In genomic region chr10:48335788-48336187, GRCh38 we compare ENCODE assay signal across 26 cellular contexts.
"Had no signal": no experiment of that assay in that cellular context is flagged by ENCODE, and none has a peak within 500 bp of the region (broad histone marks: within the 10 kb centered on the region; RNA-seq: fewer than 3 reads in every experiment).

No MANE protein-coding gene starts in this region.

- H3K4me3 ChIP-seq: colonic mucosa, coronary artery, dorsolateral prefrontal cortex, esophagus muscularis mucosa, esophagus squamous epithelium, gastrocnemius medialis, gastroesophageal sphincter, heart left ventricle, heart right ventricle had no signal

- DNase-seq: colonic mucosa; cortex of kidney; dermis blood vessel endothelial cell; dorsolateral prefrontal cortex; effector CD4-positive, alpha-beta T cell; effector CD8-positive, alpha-beta T cell; effector memory CD4-positive, alpha-beta T cell; effector memory CD8-positive, alpha-beta T cell; endodermal cell; erythroblast; esophagus squamous epithelium; foreskin fibroblast; foreskin keratinocyte; foreskin melanocyte; gastrocnemius medialis; glutamatergic neuron; head of caudate nucleus; heart left ventricle; heart right ventricle had no signal

- FAIRE-seq: endometrium, endothelial cell of umbilical vein had no signal

- H3K4me1 ChIP-seq: colonic mucosa, foreskin keratinocyte, gastroesophageal sphincter had no signal

- H3K36me3 ChIP-seq: colonic mucosa, gastrocnemius medialis, heart right ventricle had no signal

- H3K27ac ChIP-seq: colonic mucosa, coronary artery, dorsolateral prefrontal cortex, epithelial cell of prostate, esophagus muscularis mucosa, esophagus squamous epithelium, foreskin keratinocyte, gastrocnemius medialis, gastroesophageal sphincter, heart left ventricle, heart right ventricle had no signal

- H3K27me3 ChIP-seq: colonic mucosa, dorsolateral prefrontal cortex, esophagus muscularis mucosa, esophagus squamous epithelium, foreskin keratinocyte, gastrocnemius medialis, gastroesophageal sphincter, heart left ventricle, heart right ventricle had no signal

- ATAC-seq: effector memory CD8-positive, alpha-beta T cell; esophagus mucosa; foreskin keratinocyte; gastrocnemius medialis; gastroesophageal sphincter; heart left ventricle; heart right ventricle had no signal

- H3K9me3 ChIP-seq: colonic mucosa, esophagus squamous epithelium, gastrocnemius medialis had no signal
